Comparison of ENCODE assay signal across 8 cellular contexts in the genomic region with DNA sequence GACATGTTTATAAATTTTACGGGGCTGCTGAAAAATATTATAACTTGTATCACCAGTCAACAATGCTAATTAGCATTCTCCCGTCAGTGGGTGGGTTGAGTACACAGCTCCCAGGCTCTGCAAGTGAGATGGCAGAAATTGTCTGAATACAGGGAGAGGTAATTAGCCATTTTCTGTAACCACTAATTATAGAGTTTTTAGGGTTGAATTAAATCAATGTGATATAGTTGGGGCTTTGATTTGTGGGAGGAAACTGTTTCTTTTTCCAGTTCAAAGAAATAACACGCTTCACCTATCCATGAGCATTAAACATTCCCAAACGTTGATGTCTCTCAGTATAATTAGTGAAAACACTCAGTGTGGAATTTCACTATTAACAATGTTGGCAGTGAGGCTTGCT. TPM values are rescaled to one million over a fixed set of nuclear protein-coding genes. Genes with fewer than 3 reads are reported as not detected.
DNase-seq lines count a peak whose midpoint lies in the region; ATAC-seq and TF ChIP-seq lines count a peak whose summit lies in the region.

No MANE protein-coding gene starts in this region.

- H3K27ac ChIP-seq in left ventricle myocardium inferior (replicated peaks) = no peak overlapping the region

- ATAC-seq in left ventricle myocardium superior (no peak), memory B cell (ENCODE audit: low read depth) (no peak)

- peak overlapping the region; percentile 52 for H3K4me3 Mint-ChIP-seq in memory B cell

- H3K4me3 ChIP-seq in left ventricle myocardium inferior = peak overlapping the region; percentile 97
- peak overlapping the region; percentile 85 for H3K4me3 ChIP-seq in astrocyte of the cerebellum (ENCODE audit: low read depth, low read length)

- peaks cover 44% of the 10 kb centered on the region for H3K4me1 ChIP-seq in left ventricle myocardium inferior

- no peak overlapping the region for H3K27ac Mint-ChIP-seq in memory B cell

- no peaks in the 10 kb centered on the region for H3K27me3 ChIP-seq in left ventricle myocardium inferior (ENCODE audit: low read depth)

- intact Hi-C loops in left ventricle myocardium inferior (cut with micrococcal nuclease) = no loop called here
- intact Hi-C loops in left ventricle myocardium superior (cut with micrococcal nuclease) = no loop called here

- TF ChIP-seq CTCF in left ventricle myocardium inferior (IDR thresholded peaks at IDR 0.05; ENCODE audit: borderline replicate concordance) = no peak
- no peak for TF ChIP-seq CTCF in astrocyte of the cerebellum (IDR thresholded peaks at IDR 0.05; ENCODE audit: low read depth, low read length, missing control alignments)

- no peak for DNase-seq in left ventricle myocardium inferior
- DNase-seq in left ventricle myocardium superior = no peak
- no peak for DNase-seq in astrocyte of the cerebellum (ENCODE audit: low read depth)
- DNase-seq in memory B cell (ENCODE audit: low spot score in 2 of 2) = no peak
- no peak for DNase-seq in activated effector memory CD4-positive, alpha-beta T cell treated with anti-CD3 and anti-CD28 coated beads, Interleukin-2, amount 50 U/mL, for 16 hours
- no peak for DNase-seq in GOT3 (lab: John Stamatoyannopoulos, UW)
- no peak for DNase-seq in NCI-H1436 treated with DMSO at 0.1 percent for 48 hours (lab: John Stamatoyannopoulos, UW)
- DNase-seq in UCSD-AML1 (lab: John Stamatoyannopoulos, UW; ENCODE audit: unreplicated experiment) = no peak

- H3K36me3 ChIP-seq in left ventricle myocardium inferior = no peaks in the 10 kb centered on the region

- H3K9me3 Mint-ChIP-seq in memory B cell = peaks cover 4% of the 10 kb centered on the region

- peaks cover 4% of the 10 kb centered on the region for H3K36me3 Mint-ChIP-seq in memory B cell

- peaks cover 14% of the 10 kb centered on the region for H3K27me3 Mint-ChIP-seq in memory B cell

- peaks cover 7% of the 10 kb centered on the region for H3K4me1 Mint-ChIP-seq in memory B cell

- in situ Hi-C loops in astrocyte of the cerebellum (cut with HindIII; ENCODE audit: low sequenced_read_pairs) = no loop called here

- H3K9me3 ChIP-seq in left ventricle myocardium inferior (replicated peaks) = peaks cover 18% of the 10 kb centered on the region

RNA-seq across cellular contexts. Expression of gene VANGL1, which starts 1.4 kb away (rescaled TPM):
- 5.9 TPM for total RNA-seq in left ventricle myocardium inferior
- total RNA-seq in left ventricle myocardium superior = 5.5 TPM
